Comparison of ENCODE assay signal across 20 cellular contexts in genomic region chr4:949656-950055, GRCh38. TPM values are rescaled to one million over a fixed set of nuclear protein-coding genes. Genes with fewer than 3 reads are reported as not detected.
DNase-seq lines count a peak whose midpoint lies in the region; ATAC-seq and TF ChIP-seq lines count a peak whose summit lies in the region.
"Had no signal": no experiment of that assay in that cellular context is flagged by ENCODE, and none has a peak within 500 bp of the region (broad histone marks: within the 10 kb centered on the region; RNA-seq: fewer than 3 reads in every experiment).

No MANE protein-coding gene starts in this region.

- no peaks in the 10 kb centered on the region for H3K9me3 Mint-ChIP-seq in activated T-cell treated with anti-CD3 and anti-CD28 coated beads, Interleukin-2, amount 50 U/mL, for 24 hours
- H3K9me3 Mint-ChIP-seq in natural killer cell treated with Interleukin-12 subunit alpha and Interleukin-12 subunit beta and Interleukin-15 and Interleukin-18, amount 100 ng/mL, for 72 hours = no peaks in the 10 kb centered on the region
- H3K9me3 Mint-ChIP-seq in natural killer cell = no peaks in the 10 kb centered on the region
- H3K9me3 Mint-ChIP-seq: IgD-negative memory B cell had no signal

- TF ChIP-seq CTCF in natural killer cell (IDR thresholded peaks at IDR 0.05) = no peak

- H3K27me3 Mint-ChIP-seq in activated T-cell treated with anti-CD3 and anti-CD28 coated beads, Interleukin-2, amount 50 U/mL, for 24 hours = no peaks in the 10 kb centered on the region
- H3K27me3 Mint-ChIP-seq in natural killer cell treated with Interleukin-12 subunit alpha and Interleukin-12 subunit beta and Interleukin-15 and Interleukin-18, amount 100 ng/mL, for 72 hours = no peaks in the 10 kb centered on the region
- H3K27me3 Mint-ChIP-seq in natural killer cell (ENCODE audit: low read depth in 2 of 2) = no peaks in the 10 kb centered on the region
- H3K27me3 Mint-ChIP-seq: IgD-negative memory B cell had no signal

- H3K36me3 Mint-ChIP-seq in activated T-cell treated with anti-CD3 and anti-CD28 coated beads, Interleukin-2, amount 50 U/mL, for 24 hours (ENCODE audit: low read depth) = peaks cover 19% of the 10 kb centered on the region
- H3K36me3 Mint-ChIP-seq in natural killer cell treated with Interleukin-12 subunit alpha and Interleukin-12 subunit beta and Interleukin-15 and Interleukin-18, amount 100 ng/mL, for 72 hours = no peaks in the 10 kb centered on the region
- H3K36me3 Mint-ChIP-seq in natural killer cell = no peaks in the 10 kb centered on the region
- H3K36me3 Mint-ChIP-seq: IgD-negative memory B cell had no signal

- DNase-seq in activated T-cell treated with anti-CD3 and anti-CD28 coated beads, Interleukin-2, amount 50 U/mL, for 24 hours = peak; percentile 6
- DNase-seq in activated T-cell treated with anti-CD3 and anti-CD28 coated beads for 4 hours = no peak
- DNase-seq in natural killer cell treated with Interleukin-12 subunit alpha and Interleukin-12 subunit beta and Interleukin-15 and Interleukin-18, amount 100 ng/mL, for 72 hours (ENCODE audit: low spot score) = peak; percentile 60
- no peak for DNase-seq in natural killer cell
- peak; percentile 46 for DNase-seq in posterior vena cava (ENCODE audit: low spot score)
- no peak for DNase-seq in nucleus accumbens (lab: John Stamatoyannopoulos, UW)
- DNase-seq: ACHN, BE2C, Calu3, DMS79 treated with DMSO at 0.1 percent for 48 hours, GF-D8, MM.1S, NCI-H2029, NCI-H526 treated with DMSO at 0.1 percent for 48 hours, SIG-M5 had no signal

- intact Hi-C loops in natural killer cell (cut with micrococcal nuclease) = no loop called here
- intact Hi-C loops in posterior vena cava (cut with DNase I) = no loop called here

- no peak overlapping the region for H3K27ac Mint-ChIP-seq in activated T-cell treated with anti-CD3 and anti-CD28 coated beads, Interleukin-2, amount 50 U/mL, for 24 hours
- no peak overlapping the region for H3K27ac Mint-ChIP-seq in natural killer cell treated with Interleukin-12 subunit alpha and Interleukin-12 subunit beta and Interleukin-15 and Interleukin-18, amount 100 ng/mL, for 72 hours
- H3K27ac Mint-ChIP-seq in natural killer cell = no peak overlapping the region
- H3K27ac Mint-ChIP-seq: IgD-negative memory B cell had no signal

- H3K4me1 Mint-ChIP-seq in activated T-cell treated with anti-CD3 and anti-CD28 coated beads, Interleukin-2, amount 50 U/mL, for 24 hours (ENCODE audit: low read depth) = no peaks in the 10 kb centered on the region
- H3K4me1 Mint-ChIP-seq in natural killer cell treated with Interleukin-12 subunit alpha and Interleukin-12 subunit beta and Interleukin-15 and Interleukin-18, amount 100 ng/mL, for 72 hours (ENCODE audit: low read depth in 2 of 2) = peaks cover 10 to 22% of the 10 kb centered on the region in 2 donors
- H3K4me1 Mint-ChIP-seq in natural killer cell = peaks cover 19 to 34% of the 10 kb centered on the region in 2 donors

- no peak overlapping the region for H3K4me3 Mint-ChIP-seq in activated T-cell treated with anti-CD3 and anti-CD28 coated beads, Interleukin-2, amount 50 U/mL, for 24 hours
- no peak overlapping the region for H3K4me3 Mint-ChIP-seq in natural killer cell treated with Interleukin-12 subunit alpha and Interleukin-12 subunit beta and Interleukin-15 and Interleukin-18, amount 100 ng/mL, for 72 hours
- no peak overlapping the region for H3K4me3 Mint-ChIP-seq in natural killer cell
- H3K4me3 Mint-ChIP-seq: IgD-negative memory B cell had no signal

- ATAC-seq in natural killer cell treated with Interleukin-12 subunit alpha and Interleukin-12 subunit beta and Interleukin-15 and Interleukin-18, amount 100 ng/mL, for 72 hours = no peak
- ATAC-seq in natural killer cell (no peak), HG03159 (IDR thresholded peaks at IDR 0.05; ENCODE audit: unreplicated experiment) (no peak), HG02981 (IDR thresholded peaks at IDR 0.05; ENCODE audit: unreplicated experiment) (no peak)
- ATAC-seq: HCT116 had no signal

RNA-seq across cellular contexts. Expression of gene TMEM175, which starts 17.4 kb away (rescaled TPM):
- 10 to 100 TPM; 26.5 to 29.2 TPM for total RNA-seq in natural killer cell treated with Interleukin-12 subunit alpha and Interleukin-12 subunit beta and Interleukin-15 and Interleukin-18, amount 100 ng/mL, for 72 hours
- total RNA-seq in natural killer cell (10 to 100 TPM; 72.8 to 79.8 (median 73.2) TPM), posterior vena cava (10 to 100 TPM; 15.3 to 16.4 TPM)

RNA-seq across cellular contexts. Expression of gene GAK, which starts 17.5 kb away (rescaled TPM):
- total RNA-seq in natural killer cell treated with Interleukin-12 subunit alpha and Interleukin-12 subunit beta and Interleukin-15 and Interleukin-18, amount 100 ng/mL, for 72 hours = 100 to 1,000 TPM; 168 to 234 TPM
- 100 to 1,000 TPM; 349 to 358 (median 349) TPM for total RNA-seq in natural killer cell
- total RNA-seq in posterior vena cava = 10 to 100 TPM; 63.5 to 73.5 TPM

RNA-seq across cellular contexts. Expression of gene DGKQ, which starts 23.7 kb away (rescaled TPM):
- 10 to 100 TPM; 15.4 to 19.6 TPM for total RNA-seq in natural killer cell treated with Interleukin-12 subunit alpha and Interleukin-12 subunit beta and Interleukin-15 and Interleukin-18, amount 100 ng/mL, for 72 hours
- total RNA-seq in natural killer cell (10 to 100 TPM; 64.2 to 79.5 (median 65.2) TPM), posterior vena cava (10 to 100 TPM; 10.8 to 11.9 TPM)

RNA-seq across cellular contexts. Expression of gene IDUA, which starts 37.2 kb away (rescaled TPM):
- total RNA-seq in natural killer cell treated with Interleukin-12 subunit alpha and Interleukin-12 subunit beta and Interleukin-15 and Interleukin-18, amount 100 ng/mL, for 72 hours = 10 to 100 TPM; 15.7 to 17.5 TPM
- total RNA-seq in natural killer cell = 10 to 100 TPM; 38.7 to 43.6 (median 43.0) TPM
- total RNA-seq in posterior vena cava = 10 to 100 TPM; 19.0 to 29.0 TPM

RNA-seq across cellular contexts. Expression of gene SLC26A1, which starts 43.5 kb away (rescaled TPM):
- under 1 TPM in 1 of 2 donors, not detected in 1; 0.88 TPM for total RNA-seq in natural killer cell treated with Interleukin-12 subunit alpha and Interleukin-12 subunit beta and Interleukin-15 and Interleukin-18, amount 100 ng/mL, for 72 hours
- under 1 TPM; 0.19 to 0.80 (median 0.61) TPM for total RNA-seq in natural killer cell
- under 1 TPM in 1 of 2 donors, not detected in 1; 0.14 TPM for total RNA-seq in posterior vena cava
- total RNA-seq: H1 had no signal

Comparison
In these comparisons a context has a peak if more than half of its experiments do, and no peak if none do; other contexts are left out.
1. DNase-seq: peak in activated T-cell treated with anti-CD3 and anti-CD28 coated beads, Interleukin-2, amount 50 U/mL, for 24 hours (single experiment), natural killer cell treated with Interleukin-12 subunit alpha and Interleukin-12 subunit beta and Interleukin-15 and Interleukin-18, amount 100 ng/mL, for 72 hours (single experiment) and posterior vena cava (single experiment); none in activated T-cell treated with anti-CD3 and anti-CD28 coated beads for 4 hours (single experiment), natural killer cell (single experiment) and nucleus accumbens (0 of 56).